ENCODE assay signal across 12 cellular contexts in genomic region chr21:17461014-17461413, GRCh38. TPM values are rescaled to one million over a fixed set of nuclear protein-coding genes. Genes with fewer than 3 reads are reported as not detected.
A peak's percentile ranks its signal among the peaks of the same experiment; 100 is the strongest.
DNase-seq lines count a peak whose midpoint lies in the region; ATAC-seq, FAIRE-seq and TF ChIP-seq lines count a peak whose summit lies in the region.
"Had no signal": no experiment of that assay in that cellular context is flagged by ENCODE, and none has a peak within 500 bp of the region (broad histone marks: within the 10 kb centered on the region; RNA-seq: fewer than 3 reads in every experiment).

No MANE protein-coding gene starts in this region.

- intact Hi-C loops in left ventricle myocardium superior (cut with micrococcal nuclease): loop anchor here (2.0 kb wide), 1 partner anchor 36 kb away; no protein-coding TSS in a partner anchor

- no peak for TF ChIP-seq POLR2A in GM18505 (IDR thresholded peaks at IDR 0.05; ENCODE audit: borderline replicate concordance, extremely low read depth, insufficient read depth, insufficient read length)

- FAIRE-seq in small intestine (lab: Jason Lieb, UNC): no peak

- ATAC-seq in left ventricle myocardium superior (peak; percentile 98), GM18505 (IDR thresholded peaks at IDR 0.05; ENCODE audit: unreplicated experiment) (no peak)
- ATAC-seq: left colon had no signal

- no peaks in the 10 kb centered on the region for H3K4me1 ChIP-seq in small intestine (ENCODE audit: control insufficient read depth in 2 of 2, insufficient read depth in 1 of 2, low read depth in 1 of 2, low read length in 1 of 2)

- H3K27me3 ChIP-seq in small intestine (ENCODE audit: control insufficient read depth in 2 of 2, insufficient read depth in 2 of 2, low read length in 2 of 2): no peaks in the 10 kb centered on the region
- H3K27me3 ChIP-seq: cardiac muscle cell had no signal

- peak overlapping the region in 1 of 2 donors; percentile 32 for H3K27ac ChIP-seq in small intestine (ENCODE audit: low read depth in 1 of 2, low read length in 1 of 2)
- H3K27ac ChIP-seq: cardiac muscle cell had no signal

- H3K4me3 ChIP-seq in small intestine (ENCODE audit: low read depth in 1 of 2, low read length in 2 of 2): no peak overlapping the region
- H3K4me3 ChIP-seq: cardiac muscle cell had no signal

- DNase-seq in HCEC 1CT (peak; percentile 32), astrocyte of the hippocampus (ENCODE audit: low read depth, low spot score) (peak; percentile 70), left ventricle myocardium superior (no peak), small intestine (peak; percentile 18), NCI-H1092 (lab: John Stamatoyannopoulos, UW) (no peak), DMS153 treated with DMSO at 0.1 percent for 48 hours (lab: John Stamatoyannopoulos, UW; ENCODE audit: unreplicated experiment) (no peak)
- DNase-seq in stimulated activated naive CD4-positive, alpha-beta T cell treated with Interleukin-2 at 50 U/mL for 16 hours (lab: John Stamatoyannopoulos, UW): no peak
- DNase-seq: activated CD4-positive, alpha-beta T cell treated with anti-CD3 and anti-CD28 coated beads for 4 hours; left colon; NCI-H82 had no signal

- no peaks in the 10 kb centered on the region for H3K9me3 ChIP-seq in small intestine (ENCODE audit: control insufficient read depth, low read depth)

- H3K36me3 ChIP-seq in small intestine (ENCODE audit: control insufficient read depth in 2 of 2, insufficient read depth in 2 of 2, low read length in 2 of 2): no peaks in the 10 kb centered on the region
- H3K36me3 ChIP-seq: cardiac muscle cell had no signal

- 50 to 68% (median 59%) methylated on average over 3 of the region's 3 CpGs for WGBS in small intestine, 3 donors

RNA-seq across cellular contexts. Expression of gene CXADR, which starts 51.8 kb away (rescaled TPM):
- total RNA-seq in left ventricle myocardium superior: 27.1 TPM
- polyA plus RNA-seq in small intestine: 10 to 100 TPM; 12.5 to 39.2 (median 32.2) TPM

Comparison
In these comparisons a context has a peak if more than half of its experiments do, and no peak if none do; other contexts are left out.
1. DNase-seq: peak in HCEC 1CT (single experiment), astrocyte of the hippocampus (single experiment) and small intestine (single experiment); none in left ventricle myocardium superior (single experiment), stimulated activated naive CD4-positive, alpha-beta T cell treated with Interleukin-2 at 50 U/mL for 16 hours (single experiment), NCI-H1092 (single experiment) and DMS153 treated with DMSO at 0.1 percent for 48 hours (single experiment).